In genomic region chr6:10696655-10697054, GRCh38 we compare ENCODE assay signal across 15 cellular contexts. TPM values are rescaled to one million over a fixed set of nuclear protein-coding genes. Genes with fewer than 3 reads are reported as not detected.
A peak's percentile ranks its signal among the peaks of the same experiment; 100 is the strongest.
DNase-seq lines count a peak whose midpoint lies in the region; ATAC-seq and TF ChIP-seq lines count a peak whose summit lies in the region.
"Had no signal": no experiment of that assay in that cellular context is flagged by ENCODE, and none has a peak within 500 bp of the region (broad histone marks: within the 10 kb centered on the region; RNA-seq: fewer than 3 reads in every experiment).

No MANE protein-coding gene starts in this region.

- no peak overlapping the region for H3K27ac ChIP-seq in OCI-LY7 (ENCODE audit: low read depth, low read length, poor library complexity, severe bottlenecking)
- H3K27ac ChIP-seq in lower lobe of right lung, result no peak overlapping the region
- H3K27ac ChIP-seq in heart left ventricle, result no peak overlapping the region
- H3K27ac ChIP-seq: esophagus muscularis mucosa, psoas muscle, SJSA1 had no signal

- H4K20me1 ChIP-seq in OCI-LY7 (ENCODE audit: insufficient read depth, low read length), result no peaks in the 10 kb centered on the region

- H3K4me2 ChIP-seq in OCI-LY7 (ENCODE audit: low read length), result peak overlapping the region; percentile 90

- H3K4me3 ChIP-seq in OCI-LY7 (ENCODE audit: low read depth, low read length, poor library complexity, severe bottlenecking) (peak overlapping the region; percentile 92), lower lobe of right lung (no peak overlapping the region), heart left ventricle (no peak overlapping the region)
- H3K4me3 ChIP-seq: esophagus muscularis mucosa, SJSA1 had no signal

- no peaks in the 10 kb centered on the region for H3K27me3 Mint-ChIP-seq in activated naive CD4-positive, alpha-beta T cell treated with anti-CD3 and anti-CD28 coated beads, Interleukin-2, amount 50 U/mL, for 24 hours
- H3K27me3 Mint-ChIP-seq in endothelial cell (ENCODE audit: unreplicated experiment) (peaks cover 6% of the 10 kb centered on the region), type B pancreatic cell (peaks cover 6% of the 10 kb centered on the region)

- TF ChIP-seq CTCF in OCI-LY7 (conservative IDR thresholded peaks at IDR 0.05; ENCODE audit: low read length), result no peak
- TF ChIP-seq CTCF in endothelial cell (IDR thresholded peaks at IDR 0.05; ENCODE audit: unreplicated experiment), result no peak
- no peak for TF ChIP-seq CTCF in type B pancreatic cell (conservative IDR thresholded peaks at IDR 0.05)
- no peak for TF ChIP-seq CTCF in lower lobe of right lung (IDR thresholded peaks at IDR 0.05)
- no peak for TF ChIP-seq CTCF in heart left ventricle (IDR thresholded peaks at IDR 0.05)

- no peak for DNase-seq in activated naive CD4-positive, alpha-beta T cell treated with anti-CD3 and anti-CD28 coated beads, Interleukin-2, amount 50 U/mL, for 16 hours
- DNase-seq in OCI-LY7 (ENCODE audit: low spot score), result no peak
- no peak for DNase-seq in endothelial cell (ENCODE audit: low spot score)
- DNase-seq in type B pancreatic cell (ENCODE audit: extremely low spot score, unreplicated experiment), result no peak
- no peak for DNase-seq in lower lobe of right lung
- no peak for DNase-seq in AG08396 (ENCODE audit: low spot score)
- DNase-seq in heart left ventricle, result no peak
- DNase-seq: GDM1, NCI-H1436 treated with DMSO at 0.1 percent for 48 hours, NCI-H748 treated with DMSO at 0.1 percent for 48 hours, psoas muscle had no signal

- no peaks in the 10 kb centered on the region for H3K27me3 ChIP-seq in lower lobe of right lung (ENCODE audit: low read depth)
- H3K27me3 ChIP-seq in heart left ventricle, result no peaks in the 10 kb centered on the region
- H3K27me3 ChIP-seq: esophagus muscularis mucosa, SJSA1 had no signal

- POLR2A ChIA-PET in OCI-LY7 (lab: Charles Lee), result interaction anchor here (0.7 to 2.5 kb wide), 4 partner anchors 14 to 269 kb away, joined by 3 to 16 read pairs (median 8); partner anchors contain the start of gene TMEM14B

- H3K36me3 Mint-ChIP-seq in activated naive CD4-positive, alpha-beta T cell treated with anti-CD3 and anti-CD28 coated beads, Interleukin-2, amount 50 U/mL, for 24 hours, result peaks cover 19% of the 10 kb centered on the region
- H3K36me3 Mint-ChIP-seq in endothelial cell (ENCODE audit: low read depth, unreplicated experiment), result peaks cover 14% of the 10 kb centered on the region
- H3K36me3 Mint-ChIP-seq in type B pancreatic cell, result peaks cover 29% of the 10 kb centered on the region

- no peak overlapping the region for H2AFZ ChIP-seq in OCI-LY7 (ENCODE audit: low read length)

- no peaks in the 10 kb centered on the region for H3K9me3 Mint-ChIP-seq in activated naive CD4-positive, alpha-beta T cell treated with anti-CD3 and anti-CD28 coated beads, Interleukin-2, amount 50 U/mL, for 24 hours
- no peaks in the 10 kb centered on the region for H3K9me3 Mint-ChIP-seq in endothelial cell (ENCODE audit: unreplicated experiment)
- no peaks in the 10 kb centered on the region for H3K9me3 Mint-ChIP-seq in type B pancreatic cell

- H3K4me1 Mint-ChIP-seq in activated naive CD4-positive, alpha-beta T cell treated with anti-CD3 and anti-CD28 coated beads, Interleukin-2, amount 50 U/mL, for 24 hours, result peaks cover 52% of the 10 kb centered on the region
- H3K4me1 Mint-ChIP-seq in endothelial cell (ENCODE audit: unreplicated experiment) (peaks cover 19% of the 10 kb centered on the region), type B pancreatic cell (ENCODE audit: unreplicated experiment) (peaks cover 16% of the 10 kb centered on the region)

- no peak for TF ChIP-seq POLR2A in heart left ventricle (IDR thresholded peaks at IDR 0.05)

- H3K4me1 ChIP-seq in OCI-LY7 (ENCODE audit: insufficient read depth, low read length, poor library complexity, severe bottlenecking) (peaks cover 15% of the 10 kb centered on the region), lower lobe of right lung (peaks cover 28% of the 10 kb centered on the region), heart left ventricle (peaks cover 0 to 32% (median 18%) of the 10 kb centered on the region in 12 donors)

- H3K36me3 ChIP-seq in OCI-LY7 (ENCODE audit: insufficient read depth, low read length), result peaks cover 60% of the 10 kb centered on the region
- peaks cover 42% of the 10 kb centered on the region for H3K36me3 ChIP-seq in lower lobe of right lung
- H3K36me3 ChIP-seq in heart left ventricle, result peaks cover 0 to 46% (median 34%) of the 10 kb centered on the region in 9 donors

- 91 to 100% (median 97%) methylated on average over 4 of the region's 4 CpGs for WGBS in heart left ventricle, 4 donors

- ATAC-seq in lower lobe of right lung (no peak), heart left ventricle (no peak)
- ATAC-seq: psoas muscle had no signal

- peaks cover 5% of the 10 kb centered on the region; the same call in 1 of the 2 replicates for H3K9me3 ChIP-seq in OCI-LY7 (ENCODE audit: low read length)
- no peaks in the 10 kb centered on the region for H3K9me3 ChIP-seq in lower lobe of right lung
- H3K9me3 ChIP-seq in heart left ventricle, result no peaks in the 10 kb centered on the region
- H3K9me3 ChIP-seq: esophagus muscularis mucosa, psoas muscle, SJSA1 had no signal

- peak overlapping the region; percentile 91 for H3K4me3 Mint-ChIP-seq in activated naive CD4-positive, alpha-beta T cell treated with anti-CD3 and anti-CD28 coated beads, Interleukin-2, amount 50 U/mL, for 24 hours
- H3K4me3 Mint-ChIP-seq in endothelial cell (ENCODE audit: unreplicated experiment) (no peak overlapping the region), type B pancreatic cell (peak overlapping the region; percentile 99)

- peak overlapping the region; percentile 91 for H3K27ac Mint-ChIP-seq in activated naive CD4-positive, alpha-beta T cell treated with anti-CD3 and anti-CD28 coated beads, Interleukin-2, amount 50 U/mL, for 24 hours
- H3K27ac Mint-ChIP-seq in endothelial cell (ENCODE audit: unreplicated experiment) (peak overlapping the region; percentile 87), type B pancreatic cell (peak overlapping the region; percentile 12)

- CTCF ChIA-PET in OCI-LY7 (lab: Charles Lee; ENCODE audit: unreplicated experiment), result no interaction called here

- intact Hi-C loops in OCI-LY7 (cut with micrococcal nuclease; ENCODE audit: unreplicated experiment) (no loop called here), lower lobe of right lung (cut with DNase I) (no loop called here), heart left ventricle (cut with DNase I) (loop anchor here in 5 of 10 donors (5.0 to 10.0 kb wide), 5 partner anchors 48 to 192 kb away; partner anchors contain the start of gene TMEM14B (in 2 of the 5))

- no TSS peak for BruUV-seq in OCI-LY7 (replicated peaks; lab: Mats Ljungman, UMichigan)

- H3K9me2 ChIP-seq in OCI-LY7 (ENCODE audit: insufficient read depth, low read length), result no peaks in the 10 kb centered on the region

- H3K79me2 ChIP-seq in OCI-LY7 (ENCODE audit: insufficient read depth, low read depth, low read length), result peaks cover 53% of the 10 kb centered on the region

RNA-seq across cellular contexts. Expression of gene PAK1IP1, which starts 1.9 kb away (rescaled TPM):
- 27.8 and 29.7 TPM in 2 replicates for total RNA-seq in OCI-LY7 (2014; rRNA removed; shearing (Covaris generic))
- total RNA-seq in OCI-LY7 (2022) (20.3 and 21.8 TPM in 2 replicates), endothelial cell (ENCODE audit: unreplicated experiment) (12.8 TPM), type B pancreatic cell (ENCODE audit: low replicate concordance) (15.4 and 16.4 TPM in 2 replicates), lower lobe of right lung (9.5 TPM), heart left ventricle (10 to 100 TPM in 1 of 9 donors, 1 to 10 TPM in 8; 6.1 to 12.7 (median 8.7) TPM)
- polyA plus RNA-seq in heart left ventricle, result 10 to 100 TPM in 1 of 2 donors, 1 to 10 TPM in 1; 7.9 to 21.0 TPM

RNA-seq across cellular contexts. Expression of gene C6orf52, which starts 2.2 kb away (rescaled TPM):
- 0.66 TPM in 1 of 2 replicates, not detected in the other for total RNA-seq in OCI-LY7 (2014; rRNA removed; shearing (Covaris generic))
- total RNA-seq in OCI-LY7 (2022), result 1.0 TPM in 1 of 2 replicates, not detected in the other
- total RNA-seq in endothelial cell (ENCODE audit: unreplicated experiment), result 1.6 TPM
- total RNA-seq in type B pancreatic cell (ENCODE audit: low replicate concordance), result 3.5 and 3.7 TPM in 2 replicates
- 1.3 TPM for total RNA-seq in lower lobe of right lung
- 1 to 10 TPM in 2 of 9 donors, under 1 TPM in 1, not detected in 6; 0.71 to 3.6 (median 1.5) TPM for total RNA-seq in heart left ventricle
- polyA plus RNA-seq in heart left ventricle, result under 1 TPM; 0.15 to 0.99 TPM
- total RNA-seq: lung microvascular endothelial cell had no signal

RNA-seq across cellular contexts. Expression of gene TMEM14C, which starts 26.2 kb away (rescaled TPM):
- total RNA-seq in OCI-LY7 (2014; rRNA removed; shearing (Covaris generic)), result 23.7 and 40.2 TPM in 2 replicates
- total RNA-seq in OCI-LY7 (2022), result 33.9 and 39.5 TPM in 2 replicates
- total RNA-seq in endothelial cell (ENCODE audit: unreplicated experiment), result 96.7 TPM
- 87.5 and 103 TPM in 2 replicates for total RNA-seq in type B pancreatic cell (ENCODE audit: low replicate concordance)
- 81.9 TPM for total RNA-seq in lower lobe of right lung
- total RNA-seq in heart left ventricle, result 100 to 1,000 TPM in 8 of 9 donors, 10 to 100 TPM in 1; 94.5 to 142 (median 115) TPM
- 100 to 1,000 TPM; 116 to 179 TPM for polyA plus RNA-seq in heart left ventricle

RNA-seq across cellular contexts. Expression of gene TMEM14B, which starts 51.0 kb away (rescaled TPM):
- 93.2 and 103 TPM in 2 replicates for total RNA-seq in OCI-LY7 (2014; rRNA removed; shearing (Covaris generic))
- total RNA-seq in OCI-LY7 (2022), result 111 and 125 TPM in 2 replicates
- 52.6 TPM for total RNA-seq in endothelial cell (ENCODE audit: unreplicated experiment)
- 68.1 and 75.6 TPM in 2 replicates for total RNA-seq in type B pancreatic cell (ENCODE audit: low replicate concordance)
- total RNA-seq in lower lobe of right lung, result 61.0 TPM
- total RNA-seq in heart left ventricle, result 100 to 1,000 TPM in 5 of 9 donors, 10 to 100 TPM in 4; 77.9 to 119 (median 102) TPM
- 100 to 1,000 TPM in 1 of 2 donors, 10 to 100 TPM in 1; 79.2 to 108 TPM for polyA plus RNA-seq in heart left ventricle

Comparison
In these comparisons a context has a peak if more than half of its experiments do, and no peak if none do; other contexts are left out.
1. H3K27ac Mint-ChIP-seq: peak in every context shown above with its lines; median percentile 91 in activated naive CD4-positive, alpha-beta T cell treated with anti-CD3 and anti-CD28 coated beads, Interleukin-2, amount 50 U/mL, for 24 hours; 87 in endothelial cell; 12 in type B pancreatic cell.